ENCODE assay signal across 1 cellular context in genomic region chr2:39504790-39505335, GRCh38.
TF ChIP-seq lines count a peak whose summit lies in the region.

No MANE protein-coding gene starts in this region.

TF ChIP-seq in HepG2, 621 proteins besides CTCF, POLR2A, EP300 and RAD21 (continued from another document and continues in another):
- peak; percentile 33; the same call in 1 of the 2 replicates for TF ChIP-seq TFE3 (CRISPR knock-in tag; IDR thresholded peaks at IDR 0.05)
- no peak for TF ChIP-seq GABPA (IDR thresholded peaks at IDR 0.05; ENCODE audit: low read depth, low read length)
- TF ChIP-seq GABPA (CRISPR knock-in tag; IDR thresholded peaks at IDR 0.05; ENCODE audit: low read depth), result peak; percentile 4; the same call in 1 of the 2 replicates
- TF ChIP-seq GMEB1 (CRISPR knock-in tag; IDR thresholded peaks at IDR 0.05; ENCODE audit: borderline replicate concordance), result peak; percentile 22; the same call in 1 of the 2 replicates
- no peak for TF ChIP-seq TCF12 (IDR thresholded peaks at IDR 0.05)
- peak; percentile 50; the same call in 1 of the 2 replicates for TF ChIP-seq TCF12 (CRISPR knock-in tag; IDR thresholded peaks at IDR 0.05)
- TF ChIP-seq ZSCAN9 (CRISPR knock-in tag; IDR thresholded peaks at IDR 0.05; ENCODE audit: borderline replicate concordance), result peak; percentile 55; the same call in 1 of the 2 replicates
- peak; percentile 52 for TF ChIP-seq DPF2 (CRISPR knock-in tag; IDR thresholded peaks at IDR 0.05; ENCODE audit: borderline replicate concordance, low read depth)
- peak; percentile 79; the same call in 1 of the 2 replicates for TF ChIP-seq ZSCAN5A (CRISPR knock-in tag; IDR thresholded peaks at IDR 0.05; ENCODE audit: borderline replicate concordance)
- peak; percentile 60; the same call in 1 of the 2 replicates for TF ChIP-seq ATF7 (IDR thresholded peaks at IDR 0.05)
- no peak; the same call in 1 of the 2 replicates for TF ChIP-seq ATF7 (CRISPR knock-in tag; IDR thresholded peaks at IDR 0.05)
- peak; percentile 88 for TF ChIP-seq CEBPG (CRISPR knock-in tag; IDR thresholded peaks at IDR 0.05)
- TF ChIP-seq ZBTB26 (CRISPR knock-in tag; IDR thresholded peaks at IDR 0.05; ENCODE audit: borderline replicate concordance), result peak; percentile 96
- TF ChIP-seq FOSL1 (CRISPR knock-in tag; IDR thresholded peaks at IDR 0.05; ENCODE audit: borderline replicate concordance), result peak; percentile 56; the same call in 1 of the 2 replicates
- peak; percentile 74 for TF ChIP-seq SOX13 (IDR thresholded peaks at IDR 0.05)
- peak in 1 of 2 experiments; percentile 87; a peak in 2 of 4 replicates for TF ChIP-seq SOX13 (CRISPR knock-in tag; conservative IDR thresholded peaks at IDR 0.05 in 1 of 2, IDR thresholded peaks at IDR 0.05 in 1 of 2)
- TF ChIP-seq ZMAT5 (CRISPR knock-in tag; IDR thresholded peaks at IDR 0.05; ENCODE audit: borderline replicate concordance, low read depth), result no peak
- TF ChIP-seq ZNF7 (CRISPR knock-in tag; IDR thresholded peaks at IDR 0.05), result peak; percentile 25; the same call in 1 of the 2 replicates
- no peak for TF ChIP-seq FOXA1 (IDR thresholded peaks at IDR 0.05)
- TF ChIP-seq FOXA1 (CRISPR knock-in tag; IDR thresholded peaks at IDR 0.05), result peak; percentile 63
- TF ChIP-seq FOSL2 (CRISPR knock-in tag; IDR thresholded peaks at IDR 0.05), result peak; percentile 85
- TF ChIP-seq ZNF788 (CRISPR knock-in tag; IDR thresholded peaks at IDR 0.05; ENCODE audit: borderline replicate concordance), result peak; percentile 28; the same call in 1 of the 2 replicates
- no peak for TF ChIP-seq ZHX2 (IDR thresholded peaks at IDR 0.05; ENCODE audit: low read depth)
- no peak for TF ChIP-seq ZHX2 (CRISPR knock-in tag; IDR thresholded peaks at IDR 0.05; ENCODE audit: borderline replicate concordance)
- TF ChIP-seq NFIC (IDR thresholded peaks at IDR 0.05; ENCODE audit: low read length), result peak; percentile 72; the same call in 1 of the 2 replicates
- peak; percentile 56; the same call in 1 of the 2 replicates for TF ChIP-seq ZNF503 (CRISPR knock-in tag; IDR thresholded peaks at IDR 0.05)
- TF ChIP-seq ARID3A (IDR thresholded peaks at IDR 0.05; ENCODE audit: low read depth, low read length), result peak; percentile 69
- TF ChIP-seq MED1 (CRISPR knock-in tag; IDR thresholded peaks at IDR 0.05), result peak; percentile 89
- peak; percentile 13 for TF ChIP-seq HNF1B (CRISPR knock-in tag; IDR thresholded peaks at IDR 0.05)
- 0 out of 2 replicates have a peak, but pooled peaks have one; percentile 38 for TF ChIP-seq RERE (CRISPR knock-in tag; IDR thresholded peaks at IDR 0.05; ENCODE audit: low read depth)
